Comparison of ENCODE assay signal across 9 cellular contexts in the genomic region with DNA sequence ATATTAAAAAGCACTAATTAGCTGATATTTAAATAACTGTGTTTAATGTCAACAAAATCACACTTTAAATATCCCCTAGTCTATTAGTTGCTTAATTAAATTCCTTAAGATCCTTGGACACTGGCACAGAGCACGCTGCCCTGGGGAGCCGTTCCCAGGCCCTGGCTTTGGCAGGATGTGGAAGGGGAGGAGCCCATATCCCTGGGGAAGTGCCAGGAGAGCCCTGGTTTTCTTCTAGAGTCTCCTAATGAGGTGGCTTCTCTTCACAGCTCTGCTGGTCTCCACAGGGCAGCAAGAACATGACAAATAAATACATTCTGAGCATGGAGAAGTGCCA. TPM values are rescaled to one million over a fixed set of nuclear protein-coding genes. Genes with fewer than 3 reads are reported as not detected.
DNase-seq lines count a peak whose midpoint lies in the region; ATAC-seq and TF ChIP-seq lines count a peak whose summit lies in the region.
"Had no signal": no experiment of that assay in that cellular context is flagged by ENCODE, and none has a peak within 500 bp of the region (broad histone marks: within the 10 kb centered on the region; RNA-seq: fewer than 3 reads in every experiment).

No MANE protein-coding gene starts in this region.

- TF ChIP-seq EP300 in gastroesophageal sphincter (IDR thresholded peaks at IDR 0.05) (no peak), tibial nerve (IDR thresholded peaks at IDR 0.05) (no peak)

- DNase-seq in EH (ENCODE audit: low read depth) (peak; percentile 93), SK-MEL-5 (ENCODE audit: low read depth, low spot score) (peak; percentile 35), renal cortical epithelial cell (ENCODE audit: low read depth) (peak; percentile 49), tibial nerve (ENCODE audit: low spot score in 2 of 2) (no peak)
- DNase-seq in stimulated activated CD4-positive, alpha-beta T cell treated with anti-CD3 and anti-CD28 coated beads, Interleukin-4, amount 100 ng/mL, for 4 hours = no peak
- DNase-seq: activated gamma-delta T cell had no signal

- WGBS in gastroesophageal sphincter (ENCODE audit: low coverage in 1 of 2), 2 donors = 10 to 12% methylated on average over 2 of the region's 2 CpGs
- WGBS in tibial nerve, 2 donors = 14 to 15% methylated on average over 2 of the region's 2 CpGs

- ATAC-seq in gastroesophageal sphincter (peak; percentile 92), HG03439 (IDR thresholded peaks at IDR 0.05; ENCODE audit: unreplicated experiment) (no peak), GM19455 (IDR thresholded peaks at IDR 0.05; ENCODE audit: unreplicated experiment) (no peak)

- H3K27me3 ChIP-seq in gastroesophageal sphincter (no peaks in the 10 kb centered on the region), tibial nerve (no peaks in the 10 kb centered on the region)

- H3K36me3 ChIP-seq in gastroesophageal sphincter (no peaks in the 10 kb centered on the region), tibial nerve (no peaks in the 10 kb centered on the region)

- H3K4me3 ChIP-seq in gastroesophageal sphincter (no peak overlapping the region), tibial nerve (no peak overlapping the region)

- in situ Hi-C loops in SK-MEL-5 (cut with HindIII; ENCODE audit: low pct_unique_long_range_greater_than_20kb, low sequenced_read_pairs) = no loop called here

- TF ChIP-seq CTCF in gastroesophageal sphincter (IDR thresholded peaks at IDR 0.05) (no peak), tibial nerve (IDR thresholded peaks at IDR 0.05) (no peak)

- H3K27ac ChIP-seq in gastroesophageal sphincter = peak overlapping the region; percentile 40 to 76 (median 63)
- H3K27ac ChIP-seq in tibial nerve = no peak overlapping the region

- H3K9me3 ChIP-seq in gastroesophageal sphincter (no peaks in the 10 kb centered on the region), tibial nerve (no peaks in the 10 kb centered on the region)

- H3K4me1 ChIP-seq in gastroesophageal sphincter (peaks cover 15 to 61% (median 31%) of the 10 kb centered on the region in 3 donors), tibial nerve (peaks cover 0 to 53% (median 14%) of the 10 kb centered on the region in 4 donors)

- TF ChIP-seq POLR2A in gastroesophageal sphincter (IDR thresholded peaks at IDR 0.05) (no peak), tibial nerve (IDR thresholded peaks at IDR 0.05) (no peak)

RNA-seq across cellular contexts. Expression of a gene that starts 50.5 kb away (rescaled TPM):
- total RNA-seq in SK-MEL-5 (2014; rRNA removed; shearing (Covaris generic)) = 66.1 and 68.2 TPM in 2 replicates
- 68.0 and 72.9 TPM in 2 replicates for polyA plus RNA-seq in SK-MEL-5 (2015; cell fraction: cytosol; rRNA removed)
- 11.9 and 14.4 TPM in 2 replicates for polyA plus RNA-seq in SK-MEL-5 (2015; cell fraction: nucleus; rRNA removed)
- total RNA-seq in gastroesophageal sphincter = 10 to 100 TPM; 28.6 to 48.1 (median 36.5) TPM
- 59.7 and 160 TPM in 2 replicates for total RNA-seq in renal cortical epithelial cell
- 10 to 100 TPM; 41.4 to 63.1 (median 52.8) TPM for total RNA-seq in tibial nerve

Comparison
In these comparisons a context has a peak if more than half of its experiments do, and no peak if none do; other contexts are left out.
1. DNase-seq: peak in EH (single experiment), SK-MEL-5 (single experiment) and renal cortical epithelial cell (single experiment); none in stimulated activated CD4-positive, alpha-beta T cell treated with anti-CD3 and anti-CD28 coated beads, Interleukin-4, amount 100 ng/mL, for 4 hours (0 of 2) and tibial nerve (0 of 2).
2. H3K27ac ChIP-seq: peak in gastroesophageal sphincter (4 of 4); none in tibial nerve (0 of 4).